1 cellular context compared by ENCODE assay signal in genomic region chr2:131039535-131039907, GRCh38.
TF ChIP-seq lines count a peak whose summit lies in the region.

No MANE protein-coding gene starts in this region.

TF ChIP-seq in IMR-90, 13 proteins besides CTCF, POLR2A, EP300 and RAD21 (continued from another document):
- TF ChIP-seq NFE2L2 (IDR thresholded peaks at IDR 0.05; ENCODE audit: low read depth, low read length), result no peak
- no peak for TF ChIP-seq SMC3 (IDR thresholded peaks at IDR 0.05; ENCODE audit: low read depth, low read length)
- no peak for TF ChIP-seq USF2 (IDR thresholded peaks at IDR 0.05; ENCODE audit: low read depth, low read length)
- TF ChIP-seq FOS (IDR thresholded peaks at IDR 0.05; ENCODE audit: low read depth, low read length), result no peak
TF ChIP-seq in IMR-90: peak in this region for 0.
